In the genomic region with DNA sequence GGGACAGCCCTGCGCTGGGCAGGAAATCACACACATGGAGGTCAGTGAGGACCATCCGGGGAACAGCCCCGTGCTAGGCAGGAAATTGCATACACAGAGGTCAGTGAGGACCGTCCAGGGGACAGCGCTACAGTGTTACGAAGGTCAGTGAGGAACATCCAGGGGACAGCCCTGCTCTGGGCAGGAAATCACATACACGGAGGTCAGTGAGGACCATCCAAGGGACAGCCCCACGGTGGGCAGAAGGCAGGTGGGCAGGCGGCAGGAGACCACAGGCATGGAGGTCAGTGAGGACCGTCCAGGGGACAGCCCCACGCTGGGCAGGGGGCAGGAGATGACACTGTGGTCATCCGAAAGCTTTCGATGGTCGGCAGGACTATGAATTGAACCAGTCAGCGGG, we compare ENCODE assay signal across 21 cellular contexts.
"Had no signal": no experiment of that assay in that cellular context is flagged by ENCODE, and none has a peak within 500 bp of the region (broad histone marks: within the 10 kb centered on the region; RNA-seq: fewer than 3 reads in every experiment).

No MANE protein-coding gene starts in this region.

- H3K27me3 Mint-ChIP-seq: activated CD4-positive, alpha-beta memory T cell treated with anti-CD3 and anti-CD28 coated beads, Interleukin-2, amount 10 ng/mL, durations not matched to agents 7 days and 5 days; activated CD4-positive, alpha-beta T cell treated with anti-CD3 and anti-CD28 coated beads, Interleukin-2, amount 10 ng/mL, durations not matched to agents 7 days and 5 days had no signal

- H3K27ac Mint-ChIP-seq: activated CD4-positive, alpha-beta memory T cell treated with anti-CD3 and anti-CD28 coated beads, Interleukin-2, amount 10 ng/mL, durations not matched to agents 7 days and 5 days; activated CD4-positive, alpha-beta T cell treated with anti-CD3 and anti-CD28 coated beads, Interleukin-2, amount 10 ng/mL, durations not matched to agents 7 days and 5 days; activated naive CD4-positive, alpha-beta T cell treated with anti-CD3 and anti-CD28 coated beads, Interleukin-2, amount 50 U/mL, for 24 hours; activated naive CD8-positive, alpha-beta T cell treated with anti-CD3 and anti-CD28 coated beads, Interleukin-2, amount 50 U/mL, for 24 hours; activated T-cell treated with anti-CD3 and anti-CD28 coated beads, Interleukin-2, amount 50 U/mL, for 24 hours; naive thymus-derived CD4-positive, alpha-beta T cell had no signal

- H3K4me1 Mint-ChIP-seq: activated CD4-positive, alpha-beta memory T cell treated with anti-CD3 and anti-CD28 coated beads, Interleukin-2, amount 10 ng/mL, durations not matched to agents 7 days and 5 days; activated CD4-positive, alpha-beta T cell treated with anti-CD3 and anti-CD28 coated beads, Interleukin-2, amount 10 ng/mL, durations not matched to agents 7 days and 5 days; activated naive CD4-positive, alpha-beta T cell treated with anti-CD3 and anti-CD28 coated beads, Interleukin-2, amount 50 U/mL, for 24 hours; activated naive CD8-positive, alpha-beta T cell treated with anti-CD3 and anti-CD28 coated beads, Interleukin-2, amount 50 U/mL, for 24 hours had no signal

- H3K4me1 ChIP-seq: heart right ventricle, left ventricle myocardium inferior, suprapubic skin, tibial artery had no signal

- H3K4me3 ChIP-seq: heart right ventricle, left ventricle myocardium inferior, spleen, suprapubic skin, tibial artery had no signal

- H3K4me3 Mint-ChIP-seq: activated CD4-positive, alpha-beta memory T cell treated with anti-CD3 and anti-CD28 coated beads, Interleukin-2, amount 10 ng/mL, durations not matched to agents 7 days and 5 days; activated CD4-positive, alpha-beta T cell treated with anti-CD3 and anti-CD28 coated beads, Interleukin-2, amount 10 ng/mL, durations not matched to agents 7 days and 5 days; activated naive CD4-positive, alpha-beta T cell treated with anti-CD3 and anti-CD28 coated beads, Interleukin-2, amount 50 U/mL, for 24 hours; activated naive CD8-positive, alpha-beta T cell treated with anti-CD3 and anti-CD28 coated beads, Interleukin-2, amount 50 U/mL, for 24 hours; activated T-cell treated with anti-CD3 and anti-CD28 coated beads, Interleukin-2, amount 50 U/mL, for 24 hours had no signal

- H3K36me3 ChIP-seq: heart right ventricle, left ventricle myocardium inferior, spleen, suprapubic skin had no signal

- DNase-seq: activated CD4-positive, alpha-beta memory T cell treated with anti-CD3 and anti-CD28 coated beads, Interleukin-2, amount 10 ng/mL, durations not matched to agents 7 days and 5 days; activated CD4-positive, alpha-beta T cell treated with anti-CD3 and anti-CD28 coated beads, Interleukin-2, amount 10 ng/mL, durations not matched to agents 7 days and 5 days; activated CD4-positive, CD25-positive, alpha-beta regulatory T cell treated with anti-CD3 and anti-CD28 coated beads, Interleukin-2, amount 50 U/mL, for 72 hours; activated CD8-positive, alpha-beta memory T cell treated with anti-CD3 and anti-CD28 coated beads, Interleukin-2, amount 50 U/mL, for 48 hours; activated gamma-delta T cell; activated naive CD8-positive, alpha-beta T cell treated with anti-CD3 and anti-CD28 coated beads, Interleukin-2, amount 50 U/mL, for 24 hours; activated T-cell treated with anti-CD3 and anti-CD28 coated beads, Interleukin-2, amount 50 U/mL, for 24 hours; amygdala; central memory CD4-positive, alpha-beta T cell; effector memory CD4-positive, alpha-beta T cell; heart right ventricle; left ventricle myocardium inferior; naive thymus-derived CD4-positive, alpha-beta T cell; occipital lobe; right cardiac atrium; stimulated activated naive CD4-positive, alpha-beta T cell; T-helper 2 cell; tibial artery had no signal

- ATAC-seq: activated naive CD8-positive, alpha-beta T cell treated with anti-CD3 and anti-CD28 coated beads, Interleukin-2, amount 50 U/mL, for 24 hours; heart right ventricle; naive thymus-derived CD4-positive, alpha-beta T cell; right cardiac atrium had no signal
